ENCODE assay signal across 14 cellular contexts in genomic region chr2:191386938-191387536, GRCh38.
A peak's percentile ranks its signal among the peaks of the same experiment; 100 is the strongest.
DNase-seq lines count a peak whose midpoint lies in the region; FAIRE-seq and TF ChIP-seq lines count a peak whose summit lies in the region.
"Had no signal": no experiment of that assay in that cellular context is flagged by ENCODE, and none has a peak within 500 bp of the region (broad histone marks: within the 10 kb centered on the region; RNA-seq: fewer than 3 reads in every experiment).

No MANE protein-coding gene starts in this region.

- H3K36me3 Mint-ChIP-seq in chondrocyte (ENCODE audit: low read depth), result peaks cover 9% of the 10 kb centered on the region
- H3K36me3 Mint-ChIP-seq: activated naive CD8-positive, alpha-beta T cell; CD8-positive, alpha-beta memory T cell had no signal

- no peaks in the 10 kb centered on the region for H3K9me3 Mint-ChIP-seq in chondrocyte (ENCODE audit: low read depth)
- H3K9me3 Mint-ChIP-seq: CD8-positive, alpha-beta memory T cell; effector memory CD8-positive, alpha-beta T cell had no signal

- H3K4me3 Mint-ChIP-seq in chondrocyte (ENCODE audit: unreplicated experiment), result no peak overlapping the region
- H3K4me3 Mint-ChIP-seq: activated naive CD8-positive, alpha-beta T cell; CD8-positive, alpha-beta memory T cell; effector memory CD8-positive, alpha-beta T cell had no signal

- peaks cover 69% of the 10 kb centered on the region for H3K4me1 Mint-ChIP-seq in chondrocyte (ENCODE audit: low read depth)
- H3K4me1 Mint-ChIP-seq: CD8-positive, alpha-beta memory T cell had no signal

- no peaks in the 10 kb centered on the region for H3K27me3 Mint-ChIP-seq in chondrocyte (ENCODE audit: low read depth)
- H3K27me3 Mint-ChIP-seq: activated naive CD8-positive, alpha-beta T cell had no signal

- no peak for FAIRE-seq in HTR-8/SVneo (lab: Jason Lieb, UNC)

- H3K27ac Mint-ChIP-seq in chondrocyte (ENCODE audit: unreplicated experiment), result peak overlapping the region; percentile 82
- H3K27ac Mint-ChIP-seq: activated naive CD8-positive, alpha-beta T cell; CD8-positive, alpha-beta memory T cell; effector memory CD8-positive, alpha-beta T cell had no signal

- DNase-seq in AG08396 (ENCODE audit: low spot score) (peak; percentile 60), HTR-8/SVneo (ENCODE audit: insufficient read length, low spot score) (peak; percentile 35), chondrocyte (ENCODE audit: low spot score) (no peak), myocyte (ENCODE audit: low read depth) (peak; percentile 63), D341Med (ENCODE audit: low spot score) (no peak), NCI-H2196 (lab: John Stamatoyannopoulos, UW; ENCODE audit: unreplicated experiment) (no peak), epidermal melanocyte (ENCODE audit: insufficient read length, low spot score) (no peak)
- no peak for DNase-seq in activated CD4-positive, CD25-positive, alpha-beta regulatory T cell (lab: John Stamatoyannopoulos, UW)
- DNase-seq: activated CD4-positive, alpha-beta T cell treated with anti-CD3 and anti-CD28 coated beads, Interleukin-2, amount 50 U/mL, for 48 hours; CD8-positive, alpha-beta memory T cell; effector memory CD8-positive, alpha-beta T cell; NCI-H526 treated with DMSO at 0.1 percent for 48 hours; stomach had no signal

- TF ChIP-seq CTCF in chondrocyte (IDR thresholded peaks at IDR 0.05), result no peak

Comparison
In these comparisons a context has a peak if more than half of its experiments do, and no peak if none do; other contexts are left out.
1. DNase-seq: peak in AG08396 (single experiment), HTR-8/SVneo (single experiment) and myocyte (single experiment); none in chondrocyte (single experiment), activated CD4-positive, CD25-positive, alpha-beta regulatory T cell (0 of 4), D341Med (single experiment), NCI-H2196 (single experiment) and epidermal melanocyte (single experiment).